ENCODE assay signal across 8 cellular contexts in the genomic region with DNA sequence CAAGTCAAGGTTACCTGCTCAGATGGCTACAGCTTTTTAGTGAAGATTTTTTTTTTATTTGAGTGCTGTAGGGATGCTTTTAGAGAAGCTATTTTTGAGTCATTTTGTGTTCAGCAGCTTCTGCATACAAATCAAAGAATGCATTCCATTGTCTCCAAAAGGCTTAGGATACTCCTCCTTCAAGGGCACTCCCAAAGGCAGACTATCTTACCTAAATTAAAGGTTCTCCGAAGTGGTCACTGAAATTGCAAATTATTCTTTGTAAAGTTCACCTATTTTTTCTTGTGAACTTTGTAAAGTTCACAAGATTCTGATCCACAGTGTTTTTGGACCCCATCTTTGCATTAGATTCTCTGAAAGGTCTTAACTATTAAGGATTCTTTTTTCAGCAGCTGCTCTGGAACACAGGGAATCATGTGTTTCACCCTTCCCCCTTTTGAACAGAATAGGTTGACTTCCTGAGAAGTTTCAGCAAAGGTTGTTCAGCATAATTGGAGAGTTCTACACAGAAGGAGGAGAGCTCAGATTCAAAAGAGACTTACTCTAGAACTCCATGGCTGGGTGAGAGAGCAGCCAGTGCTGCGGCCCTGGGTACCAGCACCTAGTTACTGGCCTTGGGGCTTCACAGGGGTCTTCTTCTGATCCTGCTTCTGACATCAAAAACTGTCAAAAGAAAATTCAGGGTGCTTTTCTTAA. TPM values are rescaled to one million over a fixed set of nuclear protein-coding genes. Genes with fewer than 3 reads are reported as not detected.
DNase-seq lines count a peak whose midpoint lies in the region; ATAC-seq and TF ChIP-seq lines count a peak whose summit lies in the region.

No MANE protein-coding gene starts in this region.

- TF ChIP-seq POLR2A in HCT116 (IDR thresholded peaks at IDR 0.05; ENCODE audit: borderline replicate concordance, extremely low read depth, insufficient read depth, insufficient read length), result no peak

- TSS peak; percentile 91 for BruUV-seq in HCT116 (replicated peaks; lab: Mats Ljungman, UMichigan)

- TF ChIP-seq RAD21 in HCT116 (IDR thresholded peaks at IDR 0.05; ENCODE audit: low read depth), result 0 out of 2 replicates have a peak, but pooled peaks have one; percentile 2

- H2AFZ ChIP-seq in HCT116 (ENCODE audit: low read depth, low read length, poor library complexity, severe bottlenecking), result peak overlapping the region; percentile 14

- no peak for DNase-seq in AG09309 (ENCODE audit: low read depth)
- DNase-seq in HCT116 (ENCODE audit: low read depth, low spot score), result no peak
- peak; percentile 56 for DNase-seq in adipocyte (ENCODE audit: low read depth)
- DNase-seq in lung microvascular endothelial cell (ENCODE audit: low read depth in 2 of 2), result peak; percentile 27 to 31
- DNase-seq in NCI-H1105 (lab: John Stamatoyannopoulos, UW), result no peak
- DNase-seq in NCI-H146 (lab: John Stamatoyannopoulos, UW), result no peak
- no peak for DNase-seq in stimulated activated CD4-positive, alpha-beta T cell treated with anti-CD3 and anti-CD28 coated beads, Interleukin-2, amount 100 ng/mL, for 48 hours

- CTCF ChIA-PET in HCT116 (lab: Charles Lee), result interaction anchor here (1.2 kb wide), 1 partner anchor 12 kb away, joined by 3 read pairs; no protein-coding TSS in a partner anchor

- H3K4me2 ChIP-seq in HCT116 (ENCODE audit: low read length), result peak overlapping the region; percentile 60

- ATAC-seq in HCT116 (peak; percentile 46), HG03097 (IDR thresholded peaks at IDR 0.05; ENCODE audit: low FRiP score, unreplicated experiment) (no peak)

- H3K27me3 ChIP-seq in HCT116 (ENCODE audit: insufficient read depth, low read length) (no peaks in the 10 kb centered on the region), adipocyte (replicated peaks; ENCODE audit: control insufficient read depth, insufficient read depth, low read length) (no peaks in the 10 kb centered on the region)

- RAD21 ChIA-PET in HCT116 (lab: Charles Lee; ENCODE audit: low non-redundant PET in 1 of 2, low total read pairs in 2 of 2, uncharacterized antibody in 2 of 2, unreplicated experiment in 2 of 2), result interaction anchor here in 1 of 2 experiments (1.3 kb wide), 1 partner anchor 12 kb away, joined by 4 read pairs; no protein-coding TSS in a partner anchor

- peak overlapping the region; percentile 3; the same call in 1 of the 2 replicates for H3K4me3 ChIP-seq in AG09309 (ENCODE audit: control insufficient read depth, low read depth, low read length)
- peak overlapping the region in 1 of 2 experiments; percentile 1; a peak in 1 of 4 replicates for H3K4me3 ChIP-seq in HCT116 (replicated peaks in 1 of 2; ENCODE audit: low read depth in 1 of 2, low read length in 2 of 2)
- H3K4me3 ChIP-seq in adipocyte (ENCODE audit: low read length), result peak overlapping the region; percentile 20

- no peaks in the 10 kb centered on the region for H3K9me3 ChIP-seq in HCT116 (ENCODE audit: control insufficient read depth in 1 of 2, insufficient read depth in 1 of 2, low read depth in 1 of 2, low read length in 2 of 2)
- H3K9me3 ChIP-seq in adipocyte (ENCODE audit: control insufficient read depth, low read length), result peaks cover 3% of the 10 kb centered on the region

- no peaks in the 10 kb centered on the region for H3K9me2 ChIP-seq in HCT116 (ENCODE audit: insufficient read depth)

- peak overlapping the region; percentile 49; the same call in 1 of the 2 replicates for H3K27ac ChIP-seq in HCT116 (ENCODE audit: low read depth, low read length)

- H3K4me1 ChIP-seq in HCT116 (ENCODE audit: control insufficient read depth in 1 of 2, insufficient read depth in 2 of 2, low read length in 2 of 2), result peaks cover 16 to 45% of the 10 kb centered on the region in 2 experiments
- H3K4me1 ChIP-seq in adipocyte (ENCODE audit: control insufficient read depth, insufficient read depth, low read length), result peaks cover 24% of the 10 kb centered on the region

- H3K9ac ChIP-seq in HCT116 (ENCODE audit: low read length) (peak overlapping the region; percentile 29), adipocyte (ENCODE audit: low read length) (peak overlapping the region; percentile 37)

- no peaks in the 10 kb centered on the region for H4K20me1 ChIP-seq in HCT116 (ENCODE audit: insufficient read depth)

- no peaks in the 10 kb centered on the region for H3K36me3 ChIP-seq in HCT116 (ENCODE audit: control insufficient read depth in 1 of 2, insufficient read depth in 2 of 2, low read length in 2 of 2)
- peaks cover 45% of the 10 kb centered on the region for H3K36me3 ChIP-seq in adipocyte (ENCODE audit: control insufficient read depth, insufficient read depth, low read length, severe bottlenecking)

- no peak for TF ChIP-seq CTCF in AG09309 (IDR thresholded peaks at IDR 0.05; ENCODE audit: control insufficient read depth, insufficient read depth, low read depth, low read length, missing control alignments)
- TF ChIP-seq CTCF in HCT116 (IDR thresholded peaks at IDR 0.05 in 2 of 3, conservative IDR thresholded peaks at IDR 0.05 in 1 of 3; ENCODE audit: borderline replicate concordance in 1 of 3, insufficient read depth in 1 of 3, low read depth in 2 of 3, low read length in 2 of 3), result no peak

- peaks cover 30% of the 10 kb centered on the region; the same call in 1 of the 2 replicates for H3K79me2 ChIP-seq in HCT116 (ENCODE audit: insufficient read depth, low read length)

- POLR2A ChIA-PET in HCT116 (lab: Charles Lee), result interaction anchor here (0.8 to 3.7 kb wide), 4 partner anchors 11 to 31 kb away, joined by 3 to 46 read pairs (median 18); no protein-coding TSS in a partner anchor

- intact Hi-C loops in HCT116 (cut with micrococcal nuclease), result no loop called here

TF ChIP-seq in HCT116, 20 proteins besides CTCF, POLR2A, EP300 and RAD21 (continues in another document):
- TF ChIP-seq, protein P1, sequence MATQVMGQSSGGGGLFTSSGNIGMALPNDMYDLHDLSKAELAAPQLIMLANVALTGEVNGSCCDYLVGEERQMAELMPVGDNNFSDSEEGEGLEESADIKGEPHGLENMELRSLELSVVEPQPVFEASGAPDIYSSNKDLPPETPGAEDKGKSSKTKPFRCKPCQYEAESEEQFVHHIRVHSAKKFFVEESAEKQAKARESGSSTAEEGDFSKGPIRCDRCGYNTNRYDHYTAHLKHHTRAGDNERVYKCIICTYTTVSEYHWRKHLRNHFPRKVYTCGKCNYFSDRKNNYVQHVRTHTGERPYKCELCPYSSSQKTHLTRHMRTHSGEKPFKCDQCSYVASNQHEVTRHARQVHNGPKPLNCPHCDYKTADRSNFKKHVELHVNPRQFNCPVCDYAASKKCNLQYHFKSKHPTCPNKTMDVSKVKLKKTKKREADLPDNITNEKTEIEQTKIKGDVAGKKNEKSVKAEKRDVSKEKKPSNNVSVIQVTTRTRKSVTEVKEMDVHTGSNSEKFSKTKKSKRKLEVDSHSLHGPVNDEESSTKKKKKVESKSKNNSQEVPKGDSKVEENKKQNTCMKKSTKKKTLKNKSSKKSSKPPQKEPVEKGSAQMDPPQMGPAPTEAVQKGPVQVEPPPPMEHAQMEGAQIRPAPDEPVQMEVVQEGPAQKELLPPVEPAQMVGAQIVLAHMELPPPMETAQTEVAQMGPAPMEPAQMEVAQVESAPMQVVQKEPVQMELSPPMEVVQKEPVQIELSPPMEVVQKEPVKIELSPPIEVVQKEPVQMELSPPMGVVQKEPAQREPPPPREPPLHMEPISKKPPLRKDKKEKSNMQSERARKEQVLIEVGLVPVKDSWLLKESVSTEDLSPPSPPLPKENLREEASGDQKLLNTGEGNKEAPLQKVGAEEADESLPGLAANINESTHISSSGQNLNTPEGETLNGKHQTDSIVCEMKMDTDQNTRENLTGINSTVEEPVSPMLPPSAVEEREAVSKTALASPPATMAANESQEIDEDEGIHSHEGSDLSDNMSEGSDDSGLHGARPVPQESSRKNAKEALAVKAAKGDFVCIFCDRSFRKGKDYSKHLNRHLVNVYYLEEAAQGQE (IDR thresholded peaks at IDR 0.05; ENCODE audit: low read depth), result no peak
- TF ChIP-seq EGR1 (IDR thresholded peaks at IDR 0.05; ENCODE audit: low read depth) (no peak), EZH2 (IDR thresholded peaks at IDR 0.05) (no peak), ZNF274 (IDR thresholded peaks at IDR 0.05; ENCODE audit: low read depth, low read length) (no peak), SRF (IDR thresholded peaks at IDR 0.05; ENCODE audit: low read depth) (no peak), ELF1 (IDR thresholded peaks at IDR 0.05; ENCODE audit: borderline replicate concordance, low read depth) (no peak), TCF7L2 (IDR thresholded peaks at IDR 0.05; ENCODE audit: borderline replicate concordance, extremely low read depth, insufficient read depth, insufficient read length) (no peak), EZH2phosphoT487 (IDR thresholded peaks at IDR 0.05; ENCODE audit: borderline replicate concordance) (no peak), JUND (IDR thresholded peaks at IDR 0.05) (no peak), ATF3 (IDR thresholded peaks at IDR 0.05) (no peak), SIN3A (IDR thresholded peaks at IDR 0.05; ENCODE audit: low read depth) (no peak), FOSL1 (IDR thresholded peaks at IDR 0.05; ENCODE audit: low read depth) (no peak), ZFX (IDR thresholded peaks at IDR 0.05) (no peak), YY1 (IDR thresholded peaks at IDR 0.05; ENCODE audit: extremely low read depth, insufficient replicate concordance, low read depth, low read length) (no peak)

RNA-seq across cellular contexts. Expression of gene CLIP4, which starts 14.5 kb away (rescaled TPM):
- total RNA-seq in HCT116 (2021; ENCODE audit: unreplicated experiment) (27.8 TPM), lung microvascular endothelial cell (13.9 and 14.2 TPM in 2 replicates)
- polyA plus RNA-seq in HCT116 (2012), result 16.1 and 16.8 TPM in 2 replicates

RNA-seq across cellular contexts. Expression of gene PCARE, which starts 55.4 kb away (rescaled TPM):
- total RNA-seq in HCT116 (2021; ENCODE audit: unreplicated experiment) (not detected), lung microvascular endothelial cell (not detected in 2 replicates)
- polyA plus RNA-seq in HCT116 (2012), result not detected in 2 replicates

Comparison
In these comparisons a context has a peak if more than half of its experiments do, and no peak if none do; other contexts are left out.
1. DNase-seq: peak in adipocyte (single experiment) and lung microvascular endothelial cell (2 of 2); none in AG09309 (single experiment), HCT116 (single experiment), NCI-H1105 (single experiment), NCI-H146 (single experiment) and stimulated activated CD4-positive, alpha-beta T cell treated with anti-CD3 and anti-CD28 coated beads, Interleukin-2, amount 100 ng/mL, for 48 hours (0 of 2).